ENCODE assay signal across 8 cellular contexts in genomic region chr2:210577263-210578071, GRCh38.
DNase-seq lines count a peak whose midpoint lies in the region; ATAC-seq, FAIRE-seq and TF ChIP-seq lines count a peak whose summit lies in the region.

No MANE protein-coding gene starts in this region.

- peak; percentile 79 for TF ChIP-seq CTCF in astrocyte of the spinal cord (IDR thresholded peaks at IDR 0.05; ENCODE audit: low read depth, low read length)

- ATAC-seq in GM19035 (IDR thresholded peaks at IDR 0.05; ENCODE audit: unreplicated experiment): peak; percentile 96
- peak; percentile 89 for ATAC-seq in HG03064 (IDR thresholded peaks at IDR 0.05; ENCODE audit: low read depth, unreplicated experiment)

- in situ Hi-C loops in astrocyte of the spinal cord (cut with HindIII; ENCODE audit: low sequenced_read_pairs): no loop called here

- DNase-seq in DMS114 treated with DMSO at 0.1 percent for 48 hours (lab: John Stamatoyannopoulos, UW; ENCODE audit: unreplicated experiment): peak; percentile 52
- peak; percentile 17 for DNase-seq in NCI-H2171 (lab: John Stamatoyannopoulos, UW)
- peak; percentile 59 for DNase-seq in astrocyte of the spinal cord (ENCODE audit: low read depth, low spot score)
- DNase-seq in kidney tubule cell (ENCODE audit: low spot score): peak; percentile 53
- peak; percentile 46 for DNase-seq in urothelium cell line (ENCODE audit: low spot score)
- no peak for DNase-seq in activated CD4-positive, alpha-beta T cell treated with anti-CD3 and anti-CD28 coated beads, Interleukin-2, amount 50 U/mL, for 4 hours

- no peak for FAIRE-seq in urothelium cell line (lab: Jason Lieb, UNC)

- H3K4me3 ChIP-seq in astrocyte of the spinal cord (ENCODE audit: low read depth, low read length): no peak overlapping the region

Comparison
In these comparisons a context has a peak if more than half of its experiments do, and no peak if none do; other contexts are left out.
1. DNase-seq: peak in DMS114 treated with DMSO at 0.1 percent for 48 hours (single experiment), NCI-H2171 (single experiment), astrocyte of the spinal cord (single experiment), kidney tubule cell (single experiment) and urothelium cell line (single experiment); none in activated CD4-positive, alpha-beta T cell treated with anti-CD3 and anti-CD28 coated beads, Interleukin-2, amount 50 U/mL, for 4 hours (0 of 2).